ENCODE assay signal across 18 cellular contexts in the genomic region with DNA sequence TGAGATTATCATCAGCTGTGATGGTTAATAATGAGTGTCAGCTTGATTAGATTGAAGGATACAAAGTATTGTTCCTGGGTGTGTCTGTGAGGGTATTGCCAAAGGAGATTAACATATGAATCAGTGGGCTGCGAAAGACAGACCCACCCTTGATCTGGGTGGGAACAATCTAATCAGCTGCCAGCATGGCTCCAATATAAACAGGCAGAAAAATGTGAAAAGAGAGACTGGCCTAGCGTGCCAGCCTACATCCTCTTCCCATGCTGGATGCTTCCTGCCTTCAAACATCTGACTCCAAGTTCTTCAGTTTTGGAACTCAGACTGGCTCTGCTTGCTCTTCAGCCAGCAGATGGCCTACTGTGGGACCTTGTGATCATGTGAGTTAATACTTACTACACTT.
DNase-seq lines count a peak whose midpoint lies in the region; ATAC-seq and TF ChIP-seq lines count a peak whose summit lies in the region.
"Had no signal": no experiment of that assay in that cellular context is flagged by ENCODE, and none has a peak within 500 bp of the region (broad histone marks: within the 10 kb centered on the region; RNA-seq: fewer than 3 reads in every experiment).

No MANE protein-coding gene starts in this region.

- peak; percentile 18; the same call in 1 of the 2 replicates for ATAC-seq in WTC11
- ATAC-seq: Panc1, Right ventricle myocardium inferior had no signal

- H3K27ac Mint-ChIP-seq in WTC11 (no peak overlapping the region), osteocyte (ENCODE audit: unreplicated experiment) (peak overlapping the region; percentile 90)

- TF ChIP-seq CTCF in WTC11 (IDR thresholded peaks at IDR 0.05), result no peak
- TF ChIP-seq CTCF in epithelial cell of proximal tubule (conservative IDR thresholded peaks at IDR 0.05; ENCODE audit: low read depth, low read length), result peak; percentile 4
- TF ChIP-seq CTCF in osteocyte (IDR thresholded peaks at IDR 0.05), result peak; percentile 44

- H3K4me3 Mint-ChIP-seq in WTC11 (no peak overlapping the region), osteocyte (ENCODE audit: unreplicated experiment) (peak overlapping the region; percentile 31)

- DNase-seq in NCI-H82 (lab: John Stamatoyannopoulos, UW) (peak; percentile 53), NCI-H82 treated with DMSO at 0.1 percent for 48 hours (lab: John Stamatoyannopoulos, UW; ENCODE audit: unreplicated experiment) (no peak), WTC11 (ENCODE audit: low spot score) (no peak), epithelial cell of proximal tubule (ENCODE audit: low read depth) (no peak), osteocyte (ENCODE audit: extremely low spot score, unreplicated experiment) (no peak), NCI-H2196 (lab: John Stamatoyannopoulos, UW; ENCODE audit: unreplicated experiment) (no peak), SW480 (ENCODE audit: low spot score) (no peak), medulla oblongata (ENCODE audit: extremely low spot score) (no peak)
- DNase-seq: DMS53, GOT3, Karpas-422, NCI-H1436 treated with DMSO at 0.1 percent for 48 hours, NCI-H2081, NCI-H345, NCI-H69 had no signal

- peaks cover 13% of the 10 kb centered on the region for H3K4me1 Mint-ChIP-seq in WTC11
- peaks cover 42% of the 10 kb centered on the region for H3K4me1 Mint-ChIP-seq in osteocyte (ENCODE audit: unreplicated experiment)

- H3K36me3 Mint-ChIP-seq in WTC11 (peaks cover 4% of the 10 kb centered on the region), osteocyte (ENCODE audit: unreplicated experiment) (peaks cover 11% of the 10 kb centered on the region)

- peaks cover 11% of the 10 kb centered on the region for H3K9me3 Mint-ChIP-seq in WTC11
- H3K9me3 Mint-ChIP-seq in osteocyte (ENCODE audit: unreplicated experiment), result peaks cover under 1% of the 10 kb centered on the region

- no peaks in the 10 kb centered on the region for H3K27me3 Mint-ChIP-seq in WTC11 (ENCODE audit: low read depth)
- H3K27me3 Mint-ChIP-seq in osteocyte (ENCODE audit: unreplicated experiment), result no peaks in the 10 kb centered on the region

- CTCF ChIA-PET in WTC11 (lab: Charles Lee), result no interaction called here

- POLR2A ChIA-PET in WTC11 (lab: Charles Lee), result no interaction called here

- no peak overlapping the region for H3K4me3 ChIP-seq in epithelial cell of proximal tubule (ENCODE audit: low read depth, low read length)
- H3K4me3 ChIP-seq: SK-N-MC had no signal

TF ChIP-seq in WTC11, 78 proteins besides CTCF, POLR2A, EP300 and RAD21:
- TF ChIP-seq, protein P1, sequence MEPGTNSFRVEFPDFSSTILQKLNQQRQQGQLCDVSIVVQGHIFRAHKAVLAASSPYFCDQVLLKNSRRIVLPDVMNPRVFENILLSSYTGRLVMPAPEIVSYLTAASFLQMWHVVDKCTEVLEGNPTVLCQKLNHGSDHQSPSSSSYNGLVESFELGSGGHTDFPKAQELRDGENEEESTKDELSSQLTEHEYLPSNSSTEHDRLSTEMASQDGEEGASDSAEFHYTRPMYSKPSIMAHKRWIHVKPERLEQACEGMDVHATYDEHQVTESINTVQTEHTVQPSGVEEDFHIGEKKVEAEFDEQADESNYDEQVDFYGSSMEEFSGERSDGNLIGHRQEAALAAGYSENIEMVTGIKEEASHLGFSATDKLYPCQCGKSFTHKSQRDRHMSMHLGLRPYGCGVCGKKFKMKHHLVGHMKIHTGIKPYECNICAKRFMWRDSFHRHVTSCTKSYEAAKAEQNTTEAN (CRISPR knock-in tag; IDR thresholded peaks at IDR 0.05), result no peak
- TF ChIP-seq STAT6 (CRISPR knock-in tag; conservative IDR thresholded peaks at IDR 0.05; ENCODE audit: low read depth) (no peak), ZNF138 (CRISPR knock-in tag; conservative IDR thresholded peaks at IDR 0.05) (no peak), RELA (CRISPR knock-in tag; IDR thresholded peaks at IDR 0.05; ENCODE audit: borderline replicate concordance) (no peak), ATF2 (CRISPR knock-in tag; IDR thresholded peaks at IDR 0.05; ENCODE audit: borderline replicate concordance, low read depth) (no peak), CBFB (CRISPR knock-in tag; IDR thresholded peaks at IDR 0.05; ENCODE audit: low read depth) (no peak), NFATC4 (CRISPR knock-in tag; IDR thresholded peaks at IDR 0.05) (no peak), AFF4 (CRISPR knock-in tag; IDR thresholded peaks at IDR 0.05; ENCODE audit: borderline replicate concordance) (no peak), ZNF317 (CRISPR knock-in tag; IDR thresholded peaks at IDR 0.05; ENCODE audit: borderline replicate concordance, low read depth) (no peak), RORB (CRISPR knock-in tag; IDR thresholded peaks at IDR 0.05) (no peak), JUN (CRISPR knock-in tag; IDR thresholded peaks at IDR 0.05) (no peak), NR2C2 (CRISPR knock-in tag; IDR thresholded peaks at IDR 0.05) (no peak)
- TF ChIP-seq, protein P2, sequence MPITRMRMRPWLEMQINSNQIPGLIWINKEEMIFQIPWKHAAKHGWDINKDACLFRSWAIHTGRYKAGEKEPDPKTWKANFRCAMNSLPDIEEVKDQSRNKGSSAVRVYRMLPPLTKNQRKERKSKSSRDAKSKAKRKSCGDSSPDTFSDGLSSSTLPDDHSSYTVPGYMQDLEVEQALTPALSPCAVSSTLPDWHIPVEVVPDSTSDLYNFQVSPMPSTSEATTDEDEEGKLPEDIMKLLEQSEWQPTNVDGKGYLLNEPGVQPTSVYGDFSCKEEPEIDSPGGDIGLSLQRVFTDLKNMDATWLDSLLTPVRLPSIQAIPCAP (CRISPR knock-in tag; IDR thresholded peaks at IDR 0.05), result no peak
TF ChIP-seq in WTC11: peak in this region for 0.
